25 cellular contexts compared by ENCODE assay signal in the genomic region with DNA sequence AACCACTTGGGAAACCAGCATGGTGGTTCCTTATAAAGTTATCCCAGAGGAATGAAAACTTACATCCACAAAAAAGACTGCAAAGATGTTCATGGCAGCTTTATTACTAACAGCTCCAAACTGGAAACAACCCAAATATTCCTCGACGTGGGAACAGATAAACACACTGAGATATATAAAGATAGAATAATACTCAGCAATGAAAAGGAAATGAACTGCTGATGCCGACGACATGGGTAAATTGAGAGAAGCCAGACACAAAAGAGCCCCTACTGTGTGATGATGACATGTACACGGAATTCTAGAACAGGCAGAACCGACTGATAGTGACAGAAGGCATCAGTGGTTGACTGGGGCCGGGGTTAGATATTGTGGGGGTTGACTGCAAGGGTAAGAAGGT. TPM values are rescaled to one million over a fixed set of nuclear protein-coding genes. Genes with fewer than 3 reads are reported as not detected.
"Had no signal": no experiment of that assay in that cellular context is flagged by ENCODE, and none has a peak within 500 bp of the region (broad histone marks: within the 10 kb centered on the region; RNA-seq: fewer than 3 reads in every experiment).

No MANE protein-coding gene starts in this region.

- DNase-seq: activated B cell treated with CpG ODN at 0.5 μM for 24 hours; activated CD4-positive, alpha-beta T cell treated with anti-CD3 and anti-CD28 coated beads for 36 hours; activated CD4-positive, alpha-beta T cell treated with anti-CD3 and anti-CD28 coated beads, Interleukin-2, amount 50 U/mL, for 4 hours; activated CD8-positive, alpha-beta memory T cell treated with anti-CD3 and anti-CD28 coated beads for 24 hours; activated CD8-positive, alpha-beta memory T cell treated with anti-CD3 and anti-CD28 coated beads, Interleukin-2, amount 50 U/mL, for 4 hours; activated naive CD4-positive, alpha-beta T cell; activated T-cell treated with anti-CD3 and anti-CD28 coated beads, Interleukin-2, amount 50 U/mL, for 24 hours; adrenal gland; cerebellar nuclear complex; endodermal cell; foreskin fibroblast; heart right ventricle; ovary; psoas muscle; stimulated activated CD4-positive, alpha-beta T cell treated with anti-CD3 and anti-CD28 coated beads, Interleukin-1b, Interleukin-23, amount 100 ng/mL, for 48 hours; substantia nigra; T1000; tibial artery had no signal

- ATAC-seq: activated CD4-positive, alpha-beta T cell treated with anti-CD3 and anti-CD28 coated beads for 36 hours; activated T-helper 17 cell treated with anti-CD3 and anti-CD28 coated beads, Interleukin-2, amount 50 U/mL, for 72 hours; heart right ventricle; natural killer cell treated with Interleukin-12 subunit alpha and Interleukin-12 subunit beta and Interleukin-15 and Interleukin-18, amount 100 ng/mL, for 72 hours; psoas muscle; right cardiac atrium had no signal

- H3K4me3 ChIP-seq: adrenal gland, ascending aorta, coronary artery, heart right ventricle, ovary, psoas muscle, tibial artery had no signal

- H3K27me3 ChIP-seq: adrenal gland, ascending aorta, ovary had no signal

- H3K9me3 ChIP-seq: adrenal gland, ascending aorta, heart right ventricle, neutrophil, ovary, psoas muscle, tibial artery had no signal

- H3K27ac ChIP-seq: adrenal gland, ascending aorta, coronary artery, ovary, tibial artery had no signal

- H3K36me3 ChIP-seq: adrenal gland, ascending aorta, heart right ventricle, neutrophil, ovary, tibial artery had no signal

- H3K4me1 ChIP-seq: ascending aorta had no signal

RNA-seq across cellular contexts. Expression of gene PRCD, which starts 9.7 kb away (rescaled TPM):
- total RNA-seq: activated CD4-positive, alpha-beta T cell treated with anti-CD3 and anti-CD28 coated beads for 36 hours; activated T-helper 17 cell treated with anti-CD3 and anti-CD28 coated beads, Interleukin-2, amount 50 U/mL, for 72 hours; T-helper 1 cell treated with Interleukin-12 subunit alpha and Interleukin-12 subunit beta and Interleukin-4 antibody, amounts not matched to agents 30 ng/mL and 1 ng/mL, for 36 hours had no signal

RNA-seq across cellular contexts. Expression of gene CYGB, which starts 12.0 kb away (rescaled TPM):
- total RNA-seq: activated CD4-positive, alpha-beta T cell treated with anti-CD3 and anti-CD28 coated beads for 36 hours; activated T-helper 17 cell treated with anti-CD3 and anti-CD28 coated beads, Interleukin-2, amount 50 U/mL, for 72 hours had no signal

RNA-seq across cellular contexts. Expression of gene ST6GALNAC2, which starts 36.1 kb away (rescaled TPM):
- total RNA-seq: activated B cell treated with CpG ODN at 0.5 μM for 24 hours; T-helper 1 cell treated with Interleukin-12 subunit alpha and Interleukin-12 subunit beta and Interleukin-4 antibody, amounts not matched to agents 30 ng/mL and 1 ng/mL, for 36 hours had no signal
